In genomic region chr17:3954921-3955320, GRCh38 we compare ENCODE assay signal across 20 cellular contexts. TPM values are rescaled to one million over a fixed set of nuclear protein-coding genes. Genes with fewer than 3 reads are reported as not detected.
DNase-seq lines count a peak whose midpoint lies in the region; ATAC-seq and TF ChIP-seq lines count a peak whose summit lies in the region.
"Had no signal": no experiment of that assay in that cellular context is flagged by ENCODE, and none has a peak within 500 bp of the region (broad histone marks: within the 10 kb centered on the region; RNA-seq: fewer than 3 reads in every experiment).

No MANE protein-coding gene starts in this region.

- no peaks in the 10 kb centered on the region for H3K9me3 ChIP-seq in BLaER1 treated with 17β-estradiol and CSF1 and Interleukin-3, amounts not matched to agents 10 nM and 100 nM (replicated peaks in 1 of 11)
- no peaks in the 10 kb centered on the region for H3K9me3 ChIP-seq in naive thymus-derived CD4-positive, alpha-beta T cell (ENCODE audit: control insufficient read depth in 2 of 3, low read length in 3 of 3)
- H3K9me3 ChIP-seq in CD4-positive, alpha-beta T cell (ENCODE audit: control insufficient read depth, low read length): no peaks in the 10 kb centered on the region
- H3K9me3 ChIP-seq: Caco-2 had no signal

- POLR2A ChIA-PET in naive thymus-derived CD4-positive, alpha-beta T cell (lab: Charles Lee): no interaction called here
- POLR2A ChIA-PET in CD4-positive, alpha-beta T cell (lab: Charles Lee): interaction anchor here (0.8 to 1.0 kb wide), 2 partner anchors 10 kb away, joined by 3 to 4 read pairs; no protein-coding TSS in a partner anchor

- no peaks in the 10 kb centered on the region for H3K36me3 Mint-ChIP-seq in activated naive CD8-positive, alpha-beta T cell
- peaks cover 4% of the 10 kb centered on the region for H3K36me3 Mint-ChIP-seq in activated naive CD8-positive, alpha-beta T cell treated with anti-CD3 and anti-CD28 coated beads, Interleukin-2, amount 50 U/mL, for 24 hours (ENCODE audit: low read depth)
- H3K36me3 Mint-ChIP-seq in naive thymus-derived CD4-positive, alpha-beta T cell: peaks cover 0 to 8% (median 0%) of the 10 kb centered on the region in 5 donors
- H3K36me3 Mint-ChIP-seq in CD4-positive, alpha-beta T cell (ENCODE audit: low read depth): peaks cover 45% of the 10 kb centered on the region

- intact Hi-C loops in naive thymus-derived CD4-positive, alpha-beta T cell (cut with micrococcal nuclease): no loop called here
- intact Hi-C loops in CD4-positive, alpha-beta T cell (cut with DNase I, micrococcal nuclease): no loop called here

- no peak overlapping the region for H3K4me3 Mint-ChIP-seq in activated naive CD8-positive, alpha-beta T cell
- H3K4me3 Mint-ChIP-seq in activated naive CD8-positive, alpha-beta T cell treated with anti-CD3 and anti-CD28 coated beads, Interleukin-2, amount 50 U/mL, for 24 hours: no peak overlapping the region
- no peak overlapping the region for H3K4me3 Mint-ChIP-seq in naive thymus-derived CD4-positive, alpha-beta T cell
- H3K4me3 Mint-ChIP-seq in CD4-positive, alpha-beta T cell: no peak overlapping the region
- H3K4me3 Mint-ChIP-seq: HFFc6 had no signal

- H3K9me3 Mint-ChIP-seq in activated naive CD8-positive, alpha-beta T cell (ENCODE audit: low read depth): no peaks in the 10 kb centered on the region
- H3K9me3 Mint-ChIP-seq in activated naive CD8-positive, alpha-beta T cell treated with anti-CD3 and anti-CD28 coated beads, Interleukin-2, amount 50 U/mL, for 24 hours: no peaks in the 10 kb centered on the region
- no peaks in the 10 kb centered on the region for H3K9me3 Mint-ChIP-seq in naive thymus-derived CD4-positive, alpha-beta T cell
- H3K9me3 Mint-ChIP-seq in CD4-positive, alpha-beta T cell: no peaks in the 10 kb centered on the region
- H3K9me3 Mint-ChIP-seq: HFFc6 had no signal

- no peak overlapping the region for H3K4me3 ChIP-seq in BLaER1 treated with 17β-estradiol and CSF1 and Interleukin-3, amounts not matched to agents 10 nM and 100 nM
- H3K4me3 ChIP-seq in naive thymus-derived CD4-positive, alpha-beta T cell (ENCODE audit: low read length): no peak overlapping the region

- H3K27me3 Mint-ChIP-seq in activated naive CD8-positive, alpha-beta T cell: no peaks in the 10 kb centered on the region
- no peaks in the 10 kb centered on the region for H3K27me3 Mint-ChIP-seq in activated naive CD8-positive, alpha-beta T cell treated with anti-CD3 and anti-CD28 coated beads, Interleukin-2, amount 50 U/mL, for 24 hours
- H3K27me3 Mint-ChIP-seq in naive thymus-derived CD4-positive, alpha-beta T cell: no peaks in the 10 kb centered on the region
- no peaks in the 10 kb centered on the region for H3K27me3 Mint-ChIP-seq in CD4-positive, alpha-beta T cell

- TF ChIP-seq CTCF in VCaP (conservative IDR thresholded peaks at IDR 0.05): no peak
- no peak for TF ChIP-seq CTCF in CD4-positive, alpha-beta T cell (IDR thresholded peaks at IDR 0.05)

- H3K9ac ChIP-seq in BLaER1 treated with 17β-estradiol and CSF1 and Interleukin-3, amounts not matched to agents 10 nM and 100 nM: peak overlapping the region in 6 of 11 experiments; percentile 16 to 49 (median 24); a peak in 6 of 22 replicates

- H3K27me3 ChIP-seq in BLaER1 treated with 17β-estradiol and CSF1 and Interleukin-3, amounts not matched to agents 10 nM and 100 nM: no peaks in the 10 kb centered on the region
- no peaks in the 10 kb centered on the region for H3K27me3 ChIP-seq in naive thymus-derived CD4-positive, alpha-beta T cell (ENCODE audit: control insufficient read depth in 2 of 2, insufficient read depth in 2 of 2, low read length in 2 of 2)
- no peaks in the 10 kb centered on the region for H3K27me3 ChIP-seq in CD4-positive, alpha-beta T cell (ENCODE audit: control insufficient read depth, insufficient read depth, low read length)

- H3K27ac ChIP-seq in BLaER1 treated with 17β-estradiol and CSF1 and Interleukin-3, amounts not matched to agents 10 nM and 100 nM: peak overlapping the region in 5 of 11 experiments; percentile 9 to 46 (median 17); a peak in 6 of 22 replicates
- peak overlapping the region; percentile 2; the same call in 1 of the 2 replicates for H3K27ac ChIP-seq in VCaP
- H3K27ac ChIP-seq in naive thymus-derived CD4-positive, alpha-beta T cell (ENCODE audit: low read depth, low read length): peak overlapping the region; percentile 14
- no peak overlapping the region for H3K27ac ChIP-seq in CD4-positive, alpha-beta T cell (ENCODE audit: low read depth, low read length)

- H3K4me1 Mint-ChIP-seq in activated naive CD8-positive, alpha-beta T cell (ENCODE audit: low read depth): peaks cover 33% of the 10 kb centered on the region
- peaks cover 37% of the 10 kb centered on the region for H3K4me1 Mint-ChIP-seq in activated naive CD8-positive, alpha-beta T cell treated with anti-CD3 and anti-CD28 coated beads, Interleukin-2, amount 50 U/mL, for 24 hours
- H3K4me1 Mint-ChIP-seq in naive thymus-derived CD4-positive, alpha-beta T cell: peaks cover 23 to 38% (median 34%) of the 10 kb centered on the region in 7 donors
- H3K4me1 Mint-ChIP-seq in CD4-positive, alpha-beta T cell (ENCODE audit: low read depth): peaks cover 36% of the 10 kb centered on the region

- no peak for DNase-seq in activated naive CD8-positive, alpha-beta T cell treated with anti-CD3 and anti-CD28 coated beads, Interleukin-2, amount 50 U/mL, for 24 hours
- DNase-seq in naive thymus-derived CD4-positive, alpha-beta T cell: no peak
- DNase-seq in CD4-positive, alpha-beta T cell: no peak
- no peak for DNase-seq in activated CD4-positive, alpha-beta T cell treated with anti-CD3 and anti-CD28 coated beads, Interleukin-2, amount 50 U/mL, for 1 hour
- DNase-seq in midbrain (lab: John Stamatoyannopoulos, UW): no peak
- DNase-seq: Caco-2, DMS153, EL, HFFc6, Kasumi-1, MM.1S, NCI-H1092 treated with DMSO at 0.1 percent for 48 hours, NCI-H1694, NCI-H2227 treated with DMSO at 0.1 percent for 48 hours, NCI-H524 treated with DMSO at 0.1 percent for 48 hours, SIG-M5 had no signal

- no peak for ATAC-seq in activated naive CD8-positive, alpha-beta T cell treated with anti-CD3 and anti-CD28 coated beads, Interleukin-2, amount 50 U/mL, for 24 hours
- no peak for ATAC-seq in naive thymus-derived CD4-positive, alpha-beta T cell
- no peak for ATAC-seq in CD4-positive, alpha-beta T cell (ENCODE audit: poor library complexity)

- H3K27ac Mint-ChIP-seq in activated naive CD8-positive, alpha-beta T cell: peak overlapping the region; percentile 50
- no peak overlapping the region for H3K27ac Mint-ChIP-seq in activated naive CD8-positive, alpha-beta T cell treated with anti-CD3 and anti-CD28 coated beads, Interleukin-2, amount 50 U/mL, for 24 hours
- peak overlapping the region in 6 of 9 donors; percentile 6 to 62 (median 51) for H3K27ac Mint-ChIP-seq in naive thymus-derived CD4-positive, alpha-beta T cell
- H3K27ac Mint-ChIP-seq in CD4-positive, alpha-beta T cell: no peak overlapping the region
- H3K27ac Mint-ChIP-seq: HFFc6 had no signal

- H4K20me1 ChIP-seq in BLaER1 treated with 17β-estradiol and CSF1 and Interleukin-3, amounts not matched to agents 10 nM and 100 nM: peaks cover 9 to 82% (median 53%) of the 10 kb centered on the region in 11 experiments; a peak in 19 of 22 replicates

- H3K4me2 ChIP-seq in BLaER1 treated with 17β-estradiol and CSF1 and Interleukin-3, amounts not matched to agents 10 nM and 100 nM: peak overlapping the region; percentile 52 to 86 (median 67)

- CTCF ChIA-PET in naive thymus-derived CD4-positive, alpha-beta T cell (lab: Charles Lee): interaction anchor here (0.6 kb wide), 1 partner anchor 13 kb away, joined by 3 read pairs; no protein-coding TSS in a partner anchor
- CTCF ChIA-PET in CD4-positive, alpha-beta T cell (lab: Charles Lee): no interaction called here

- H3K4me1 ChIP-seq in BLaER1 treated with 17β-estradiol and CSF1 and Interleukin-3, amounts not matched to agents 10 nM and 100 nM: peaks cover 35 to 64% (median 57%) of the 10 kb centered on the region in 10 experiments
- peaks cover 9 to 23% of the 10 kb centered on the region in 2 donors for H3K4me1 ChIP-seq in naive thymus-derived CD4-positive, alpha-beta T cell (ENCODE audit: control insufficient read depth in 2 of 2, insufficient read depth in 2 of 2, low read length in 2 of 2)

- peaks cover 12 to 51% (median 20%) of the 10 kb centered on the region in 11 experiments; a peak in 21 of 22 replicates for H3K36me3 ChIP-seq in BLaER1 treated with 17β-estradiol and CSF1 and Interleukin-3, amounts not matched to agents 10 nM and 100 nM
- peaks cover 6 to 77% (median 7%) of the 10 kb centered on the region in 3 experiments for H3K36me3 ChIP-seq in naive thymus-derived CD4-positive, alpha-beta T cell (ENCODE audit: control insufficient read depth in 2 of 3, insufficient read depth in 3 of 3, low read length in 3 of 3)

RNA-seq across cellular contexts. Expression of gene ATP2A3, which starts 9.3 kb away (rescaled TPM):
- 100 to 1,000 TPM; 148 to 260 (median 237) TPM for total RNA-seq in naive thymus-derived CD4-positive, alpha-beta T cell
- 100 to 1,000 TPM in 1 of 2 donors, 10 to 100 TPM in 1; 46.6 to 104 TPM for polyA plus RNA-seq in naive thymus-derived CD4-positive, alpha-beta T cell
- total RNA-seq in CD4-positive, alpha-beta T cell: 100 to 1,000 TPM; 197 to 199 TPM

RNA-seq across cellular contexts. Expression of gene P2RX1, which starts 38.7 kb away (rescaled TPM):
- total RNA-seq in naive thymus-derived CD4-positive, alpha-beta T cell: 10 to 100 TPM in 1 of 5 experiments, 1 to 10 TPM in 1, under 1 TPM in 2, not detected in 1; 0.27 to 53.7 (median 2.7) TPM
- polyA plus RNA-seq in naive thymus-derived CD4-positive, alpha-beta T cell: not detected
- 1 to 10 TPM in 1 of 2 experiments, under 1 TPM in 1; 0.34 to 1.0 TPM for total RNA-seq in CD4-positive, alpha-beta T cell
- total RNA-seq: H4 had no signal

Comparison
In these comparisons a context has a peak if more than half of its experiments do, and no peak if none do; other contexts are left out.
1. H3K27ac Mint-ChIP-seq: peak in activated naive CD8-positive, alpha-beta T cell (single experiment) and naive thymus-derived CD4-positive, alpha-beta T cell (6 of 9); none in activated naive CD8-positive, alpha-beta T cell treated with anti-CD3 and anti-CD28 coated beads, Interleukin-2, amount 50 U/mL, for 24 hours (single experiment) and CD4-positive, alpha-beta T cell (single experiment).